In genomic region chr18:75679347-75679746, GRCh38 we compare ENCODE assay signal across 32 cellular contexts.
A peak's percentile ranks its signal among the peaks of the same experiment; 100 is the strongest.
DNase-seq lines count a peak whose midpoint lies in the region; ATAC-seq and TF ChIP-seq lines count a peak whose summit lies in the region.
"Had no signal": no experiment of that assay in that cellular context is flagged by ENCODE, and none has a peak within 500 bp of the region (broad histone marks: within the 10 kb centered on the region; RNA-seq: fewer than 3 reads in every experiment).

No MANE protein-coding gene starts in this region.

- peaks cover 3% of the 10 kb centered on the region for H3K27me3 Mint-ChIP-seq in nephron (ENCODE audit: low read depth)
- H3K27me3 Mint-ChIP-seq in activated T-helper 1 cell treated with anti-CD3 and anti-CD28 coated beads, Interleukin-12 subunit alpha, Interleukin-12 subunit beta, Interleukin-2, Interleukin-4 antibody, amounts not matched to agents 30 ng/mL and 10 ng/mL and 1 ng/mL, durations not matched to agents 14 hours and 24 hours and 36 hours (ENCODE audit: insufficient read depth) = peaks cover 2% of the 10 kb centered on the region
- H3K27me3 Mint-ChIP-seq in T-helper 2 cell treated with Interferon-gamma antibody and Interleukin-4, amounts not matched to agents 5 μg/mL and 100 μg/mL, for 36 hours (ENCODE audit: low read depth) = no peaks in the 10 kb centered on the region

- peak overlapping the region in 1 of 3 experiments; percentile 17 for H3K4me3 Mint-ChIP-seq in nephron
- H3K4me3 Mint-ChIP-seq in stimulated activated effector memory CD8-positive, alpha-beta T cell treated with anti-CD3 and anti-CD28 coated beads, Interleukin-12 subunit alpha, Interleukin-12 subunit beta, amount 100 ng/mL, for 72 hours = no peak overlapping the region
- no peak overlapping the region for H3K4me3 Mint-ChIP-seq in activated T-helper 1 cell treated with anti-CD3 and anti-CD28 coated beads, Interleukin-12 subunit alpha, Interleukin-12 subunit beta, Interleukin-2, Interleukin-4 antibody, amounts not matched to agents 30 ng/mL and 10 ng/mL and 1 ng/mL, durations not matched to agents 14 hours and 24 hours and 36 hours
- H3K4me3 Mint-ChIP-seq in T-helper 2 cell treated with Interferon-gamma antibody and Interleukin-4, amounts not matched to agents 5 μg/mL and 100 μg/mL, for 36 hours = no peak overlapping the region
- H3K4me3 Mint-ChIP-seq: activated naive CD8-positive, alpha-beta T cell treated with anti-CD3 and anti-CD28 coated beads, Interleukin-2, amount 50 U/mL, for 24 hours; CD4-positive, alpha-beta memory T cell; HFFc6 had no signal

- intact Hi-C loops in Right ventricle myocardium inferior (cut with DNase I) = no loop called here
- intact Hi-C loops in activated T-helper 1 cell treated with anti-CD3 and anti-CD28 coated beads, Interleukin-12 subunit alpha, Interleukin-12 subunit beta, Interleukin-2, Interleukin-4 antibody, amounts not matched to agents 30 ng/mL and 10 ng/mL and 1 ng/mL, durations not matched to agents 14 hours and 24 hours and 36 hours (cut with micrococcal nuclease) = no loop called here

- peak overlapping the region in 2 of 3 experiments; percentile 27 to 61 for H3K27ac Mint-ChIP-seq in nephron
- H3K27ac Mint-ChIP-seq in stimulated activated effector memory CD8-positive, alpha-beta T cell treated with anti-CD3 and anti-CD28 coated beads, Interleukin-12 subunit alpha, Interleukin-12 subunit beta, amount 100 ng/mL, for 72 hours = no peak overlapping the region
- no peak overlapping the region for H3K27ac Mint-ChIP-seq in activated T-helper 1 cell treated with anti-CD3 and anti-CD28 coated beads, Interleukin-12 subunit alpha, Interleukin-12 subunit beta, Interleukin-2, Interleukin-4 antibody, amounts not matched to agents 30 ng/mL and 10 ng/mL and 1 ng/mL, durations not matched to agents 14 hours and 24 hours and 36 hours
- no peak overlapping the region for H3K27ac Mint-ChIP-seq in T-helper 2 cell treated with Interferon-gamma antibody and Interleukin-4, amounts not matched to agents 5 μg/mL and 100 μg/mL, for 36 hours
- H3K27ac Mint-ChIP-seq: activated naive CD8-positive, alpha-beta T cell treated with anti-CD3 and anti-CD28 coated beads, Interleukin-2, amount 50 U/mL, for 24 hours; CD4-positive, alpha-beta memory T cell; HFFc6 had no signal

- peaks cover 19% of the 10 kb centered on the region for H3K4me1 Mint-ChIP-seq in nephron
- no peaks in the 10 kb centered on the region for H3K4me1 Mint-ChIP-seq in stimulated activated effector memory CD8-positive, alpha-beta T cell treated with anti-CD3 and anti-CD28 coated beads, Interleukin-12 subunit alpha, Interleukin-12 subunit beta, amount 100 ng/mL, for 72 hours
- H3K4me1 Mint-ChIP-seq in activated T-helper 1 cell treated with anti-CD3 and anti-CD28 coated beads, Interleukin-12 subunit alpha, Interleukin-12 subunit beta, Interleukin-2, Interleukin-4 antibody, amounts not matched to agents 30 ng/mL and 10 ng/mL and 1 ng/mL, durations not matched to agents 14 hours and 24 hours and 36 hours (ENCODE audit: low read depth) = no peaks in the 10 kb centered on the region
- H3K4me1 Mint-ChIP-seq in T-helper 2 cell treated with Interferon-gamma antibody and Interleukin-4, amounts not matched to agents 5 μg/mL and 100 μg/mL, for 36 hours (ENCODE audit: low read depth) = no peaks in the 10 kb centered on the region
- H3K4me1 Mint-ChIP-seq: activated naive CD8-positive, alpha-beta T cell treated with anti-CD3 and anti-CD28 coated beads, Interleukin-2, amount 50 U/mL, for 24 hours; CD4-positive, alpha-beta memory T cell had no signal

- ATAC-seq in Right ventricle myocardium inferior (peak; percentile 94), HG02642 (IDR thresholded peaks at IDR 0.05; ENCODE audit: poor library complexity, unreplicated experiment) (no peak)
- peak; percentile 34 for ATAC-seq in stimulated activated effector memory CD8-positive, alpha-beta T cell treated with anti-CD3 and anti-CD28 coated beads, Interleukin-12 subunit alpha, Interleukin-12 subunit beta, amount 100 ng/mL, for 72 hours
- ATAC-seq: A549; activated naive CD8-positive, alpha-beta T cell treated with anti-CD3 and anti-CD28 coated beads, Interleukin-2, amount 50 U/mL, for 24 hours; left colon had no signal

- peak; percentile 26 for DNase-seq in RPMI7951 (ENCODE audit: low read depth)
- DNase-seq in Right ventricle myocardium inferior (ENCODE audit: missing footprints) = no peak
- no peak for DNase-seq in stimulated activated effector memory CD8-positive, alpha-beta T cell treated with anti-CD3 and anti-CD28 coated beads, Interleukin-12 subunit alpha, Interleukin-12 subunit beta, amount 100 ng/mL, for 72 hours (ENCODE audit: low spot score in 2 of 2)
- no peak for DNase-seq in amniotic stem cell (lab: John Stamatoyannopoulos, UW)
- no peak for DNase-seq in activated T-helper 1 cell treated with anti-CD3 and anti-CD28 coated beads, Interleukin-12 subunit alpha, Interleukin-12 subunit beta, Interleukin-2, Interleukin-4 antibody, amounts not matched to agents 30 ng/mL and 10 ng/mL and 1 ng/mL, durations not matched to agents 14 hours and 24 hours and 36 hours (ENCODE audit: low spot score)
- no peak for DNase-seq in T-helper 2 cell treated with Interferon-gamma antibody and Interleukin-4, amounts not matched to agents 5 μg/mL and 100 μg/mL, for 36 hours (ENCODE audit: low spot score)
- DNase-seq: activated CD4-positive, alpha-beta T cell treated with anti-CD3 and anti-CD28 coated beads for 4 hours; activated gamma-delta T cell; activated naive CD8-positive, alpha-beta T cell treated with anti-CD3 and anti-CD28 coated beads, Interleukin-2, amount 50 U/mL, for 24 hours; activated T-cell treated with anti-CD3 and anti-CD28 coated beads for 4 hours; AML-193; CD4-positive, alpha-beta memory T cell; effector memory CD4-positive, alpha-beta T cell; EL; foreskin fibroblast; GM23248; HFFc6; hippocampal formation; Karpas-422; left colon; NCI-H1436 treated with DMSO at 0.1 percent for 48 hours; NCI-H510A treated with DMSO at 0.1 percent for 48 hours; occipital lobe; retina; SHP77; stimulated activated CD4-positive, alpha-beta T cell treated with anti-CD3 and anti-CD28 coated beads, Interleukin-12 subunit alpha, Interleukin-12 subunit beta, amount 100 ng/mL, for 4 hours; stimulated activated CD4-positive, alpha-beta T cell treated with anti-CD3 and anti-CD28 coated beads, Interleukin-4, amount 100 ng/mL, for 4 hours; stimulated activated naive CD4-positive, alpha-beta T cell had no signal

- no peaks in the 10 kb centered on the region for H3K36me3 Mint-ChIP-seq in nephron (ENCODE audit: low read depth)
- no peaks in the 10 kb centered on the region for H3K36me3 Mint-ChIP-seq in stimulated activated effector memory CD8-positive, alpha-beta T cell treated with anti-CD3 and anti-CD28 coated beads, Interleukin-12 subunit alpha, Interleukin-12 subunit beta, amount 100 ng/mL, for 72 hours
- no peaks in the 10 kb centered on the region for H3K36me3 Mint-ChIP-seq in activated T-helper 1 cell treated with anti-CD3 and anti-CD28 coated beads, Interleukin-12 subunit alpha, Interleukin-12 subunit beta, Interleukin-2, Interleukin-4 antibody, amounts not matched to agents 30 ng/mL and 10 ng/mL and 1 ng/mL, durations not matched to agents 14 hours and 24 hours and 36 hours (ENCODE audit: low read depth)
- no peaks in the 10 kb centered on the region for H3K36me3 Mint-ChIP-seq in T-helper 2 cell treated with Interferon-gamma antibody and Interleukin-4, amounts not matched to agents 5 μg/mL and 100 μg/mL, for 36 hours (ENCODE audit: low read depth)
- H3K36me3 Mint-ChIP-seq: brain; CD4-positive, alpha-beta memory T cell had no signal

- TF ChIP-seq CTCF in nephron (IDR thresholded peaks at IDR 0.05; ENCODE audit: unreplicated experiment in 3 of 3) = no peak

- peaks cover 7% of the 10 kb centered on the region for H3K9me3 Mint-ChIP-seq in nephron
- H3K9me3 Mint-ChIP-seq in stimulated activated effector memory CD8-positive, alpha-beta T cell treated with anti-CD3 and anti-CD28 coated beads, Interleukin-12 subunit alpha, Interleukin-12 subunit beta, amount 100 ng/mL, for 72 hours = peaks cover 2% of the 10 kb centered on the region
- H3K9me3 Mint-ChIP-seq in activated T-helper 1 cell treated with anti-CD3 and anti-CD28 coated beads, Interleukin-12 subunit alpha, Interleukin-12 subunit beta, Interleukin-2, Interleukin-4 antibody, amounts not matched to agents 30 ng/mL and 10 ng/mL and 1 ng/mL, durations not matched to agents 14 hours and 24 hours and 36 hours = no peaks in the 10 kb centered on the region
- H3K9me3 Mint-ChIP-seq in T-helper 2 cell treated with Interferon-gamma antibody and Interleukin-4, amounts not matched to agents 5 μg/mL and 100 μg/mL, for 36 hours = no peaks in the 10 kb centered on the region
- H3K9me3 Mint-ChIP-seq: activated naive CD8-positive, alpha-beta T cell treated with anti-CD3 and anti-CD28 coated beads, Interleukin-2, amount 50 U/mL, for 24 hours; HFFc6 had no signal

Comparison
In these comparisons a context has a peak if more than half of its experiments do, and no peak if none do; other contexts are left out.
1. H3K27ac Mint-ChIP-seq: peak in nephron (2 of 3); none in stimulated activated effector memory CD8-positive, alpha-beta T cell treated with anti-CD3 and anti-CD28 coated beads, Interleukin-12 subunit alpha, Interleukin-12 subunit beta, amount 100 ng/mL, for 72 hours (single experiment), activated T-helper 1 cell treated with anti-CD3 and anti-CD28 coated beads, Interleukin-12 subunit alpha, Interleukin-12 subunit beta, Interleukin-2, Interleukin-4 antibody, amounts not matched to agents 30 ng/mL and 10 ng/mL and 1 ng/mL, durations not matched to agents 14 hours and 24 hours and 36 hours (single experiment) and T-helper 2 cell treated with Interferon-gamma antibody and Interleukin-4, amounts not matched to agents 5 μg/mL and 100 μg/mL, for 36 hours (single experiment).